9 cellular contexts compared by ENCODE assay signal in genomic region chr4:158778065-158778711, GRCh38. TPM values are rescaled to one million over a fixed set of nuclear protein-coding genes. Genes with fewer than 3 reads are reported as not detected.
DNase-seq lines count a peak whose midpoint lies in the region; ATAC-seq, FAIRE-seq and TF ChIP-seq lines count a peak whose summit lies in the region.
"Had no signal": no experiment of that assay in that cellular context is flagged by ENCODE, and none has a peak within 500 bp of the region (broad histone marks: within the 10 kb centered on the region; RNA-seq: fewer than 3 reads in every experiment).

No MANE protein-coding gene starts in this region.

- TF ChIP-seq CTCF in natural killer cell (IDR thresholded peaks at IDR 0.05) (no peak), suprapubic skin (IDR thresholded peaks at IDR 0.05) (no peak)

- peak overlapping the region; percentile 82 for H3K4me3 Mint-ChIP-seq in natural killer cell

- peaks cover 40% of the 10 kb centered on the region for H3K4me1 ChIP-seq in suprapubic skin

- peaks cover 31 to 33% of the 10 kb centered on the region in 2 donors for H3K4me1 Mint-ChIP-seq in natural killer cell

- peak; percentile 17 for DNase-seq in NOMO-1 treated with dmso at 0.1 percent for 144 hours (lab: John Stamatoyannopoulos, UW; ENCODE audit: unreplicated experiment)
- DNase-seq in natural killer cell, result no peak
- no peak for DNase-seq in suprapubic skin (ENCODE audit: low spot score in 2 of 2)
- no peak for DNase-seq in NCI-H2107 (lab: John Stamatoyannopoulos, UW)
- no peak for DNase-seq in HTR-8/SVneo (ENCODE audit: insufficient read length, low spot score)
- DNase-seq in dedifferentiated amniotic fluid mesenchymal stem cell (ENCODE audit: extremely low spot score), result no peak

- 66% methylated on average over 2 of the region's 2 CpGs for WGBS in suprapubic skin

- no peak for TF ChIP-seq POLR2A in suprapubic skin (IDR thresholded peaks at IDR 0.05)

- no peak for TF ChIP-seq EP300 in suprapubic skin (IDR thresholded peaks at IDR 0.05)

- H3K9me3 ChIP-seq in suprapubic skin, result no peaks in the 10 kb centered on the region

- no peaks in the 10 kb centered on the region for H3K36me3 Mint-ChIP-seq in natural killer cell

- no peak for FAIRE-seq in HTR-8/SVneo (lab: Jason Lieb, UNC)
- FAIRE-seq: endometrium had no signal

- H3K27ac Mint-ChIP-seq in natural killer cell, result peak overlapping the region; percentile 63 to 87

- no peaks in the 10 kb centered on the region for H3K27me3 ChIP-seq in suprapubic skin

- intact Hi-C loops in natural killer cell (cut with micrococcal nuclease), result loop anchor here (1.0 kb wide), 1 partner anchor 72 kb away; no protein-coding TSS in a partner anchor

- no peaks in the 10 kb centered on the region for H3K27me3 Mint-ChIP-seq in natural killer cell (ENCODE audit: low read depth in 2 of 2)

- no peaks in the 10 kb centered on the region for H3K36me3 ChIP-seq in suprapubic skin

- no peak overlapping the region for H3K27ac ChIP-seq in suprapubic skin

- peak; percentile 99 for ATAC-seq in GM18868 (IDR thresholded peaks at IDR 0.05; ENCODE audit: unreplicated experiment)
- ATAC-seq in HG02642 (IDR thresholded peaks at IDR 0.05; ENCODE audit: poor library complexity, unreplicated experiment), result peak; percentile 99
- peak; percentile 79 to 83 (median 81) for ATAC-seq in natural killer cell

- H3K4me3 ChIP-seq in suprapubic skin, result no peak overlapping the region

- H3K9me3 Mint-ChIP-seq in natural killer cell, result no peaks in the 10 kb centered on the region

RNA-seq across cellular contexts. Expression of gene FNIP2, which starts 9.4 kb away (rescaled TPM):
- total RNA-seq in natural killer cell (10 to 100 TPM; 19.4 to 22.6 (median 21.8) TPM), suprapubic skin (10 to 100 TPM; 21.4 to 31.7 (median 28.1) TPM)

RNA-seq across cellular contexts. Expression of gene PPID, which starts 55.0 kb away (rescaled TPM):
- 10 to 100 TPM; 21.5 to 30.7 (median 21.8) TPM for total RNA-seq in natural killer cell
- 10 to 100 TPM in 3 of 4 donors, 1 to 10 TPM in 1; 8.1 to 18.9 (median 12.6) TPM for total RNA-seq in suprapubic skin
